Comparison of ENCODE assay signal across 8 cellular contexts in the genomic region with DNA sequence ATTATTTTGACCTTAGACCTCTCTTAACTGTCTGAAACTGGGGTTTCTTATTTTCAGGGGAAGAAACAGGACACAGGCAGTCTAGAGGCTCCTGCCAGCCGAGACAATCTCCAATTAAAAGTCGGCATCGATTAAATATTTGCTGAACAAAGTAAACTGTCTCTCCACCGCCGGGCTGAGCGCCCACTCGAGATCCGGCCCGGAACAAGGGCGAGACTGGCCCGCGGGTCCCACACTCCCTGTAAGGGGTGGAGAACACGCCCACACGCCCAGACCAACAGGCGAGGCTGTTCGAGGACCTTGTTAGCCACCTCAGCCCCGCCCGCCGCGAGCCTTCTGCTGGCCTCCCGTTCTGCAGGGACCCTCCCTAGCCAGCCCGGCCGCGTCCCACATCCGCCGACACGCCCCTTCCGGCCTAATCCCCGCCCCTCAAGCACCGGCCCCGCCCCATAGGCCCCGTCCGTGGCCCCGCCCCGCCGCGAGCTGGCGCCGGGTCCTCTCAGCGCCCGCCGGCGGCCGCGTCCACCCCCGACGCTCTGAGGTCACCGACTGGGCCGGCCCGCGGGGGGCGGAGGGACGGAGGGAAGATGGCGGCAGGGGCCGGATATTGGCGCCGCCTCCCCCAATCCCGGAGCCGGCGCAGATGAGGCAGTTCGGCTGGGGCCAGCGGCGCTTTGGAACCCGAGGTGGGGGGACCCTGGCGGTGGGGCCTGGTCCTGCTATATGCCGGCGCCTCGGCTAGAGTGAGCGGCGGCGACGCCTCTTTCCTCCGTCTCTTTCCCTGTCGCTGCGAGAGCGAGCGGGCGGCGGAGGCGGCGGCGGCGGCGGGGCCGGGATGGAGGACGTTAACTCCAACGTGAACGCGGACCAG. TPM values are rescaled to one million over a fixed set of nuclear protein-coding genes. Genes with fewer than 3 reads are reported as not detected.
DNase-seq lines count a peak whose midpoint lies in the region; ATAC-seq, FAIRE-seq and TF ChIP-seq lines count a peak whose summit lies in the region.

Gene SLAIN2, plus strand, starts transcription at position 625 of the 871 bp plus-strand sequence. Its CDS starts 211 bp downstream, at position 836.

- intact Hi-C loops in kidney (cut with DNase I): no loop called here

- peaks cover 0 to 3% of the 10 kb centered on the region in 2 donors for H3K4me1 ChIP-seq in kidney (ENCODE audit: control insufficient read depth in 1 of 2, insufficient read depth in 1 of 2, low read depth in 1 of 2, low read length in 2 of 2)

- H3K36me3 ChIP-seq in kidney (ENCODE audit: control insufficient read depth in 1 of 2, insufficient read depth in 2 of 2, low read length in 2 of 2): no peaks in the 10 kb centered on the region

- TF ChIP-seq CTCF in kidney (IDR thresholded peaks at IDR 0.05; ENCODE audit: borderline replicate concordance, extremely low read depth, insufficient read depth): no peak

- peak within 1 kb of the TSS; percentile 85 to 94 for H3K9ac ChIP-seq in kidney (ENCODE audit: low read length in 2 of 2)

- ATAC-seq in GM19043 (IDR thresholded peaks at IDR 0.05; ENCODE audit: low read depth, unreplicated experiment): peak; percentile 86
- peak; percentile 84 for ATAC-seq in HG03378 (IDR thresholded peaks at IDR 0.05; ENCODE audit: unreplicated experiment)

- H3K4me3 ChIP-seq in kidney (ENCODE audit: low read length in 2 of 2): peak within 1 kb of the TSS; percentile 90 to 92

- DNase-seq in Ammon's horn (ENCODE audit: low spot score) (peak; percentile 99), NCI-H460 (ENCODE audit: extremely low read depth, low read depth) (peak; percentile 91), cerebellum (ENCODE audit: low spot score) (peak; percentile 98), kidney (peak; percentile 100)
- peak; percentile 97 for DNase-seq in activated CD4-positive, alpha-beta T cell treated with anti-CD3 and anti-CD28 coated beads for 1 hour
- DNase-seq in stimulated activated CD4-positive, alpha-beta T cell treated with anti-CD3 and anti-CD28 coated beads, Interleukin-15, amount 100 ng/mL, for 24 hours: peak; percentile 98

- H3K9me3 ChIP-seq in kidney (ENCODE audit: control insufficient read depth in 1 of 2, low read length in 2 of 2): no peaks in the 10 kb centered on the region

- peak within 1 kb of the TSS; percentile 89 to 92 for H3K27ac ChIP-seq in kidney (ENCODE audit: low read depth in 2 of 2, low read length in 2 of 2)

- FAIRE-seq in kidney (lab: Jason Lieb, UNC): no peak

RNA-seq across cellular contexts. Expression of gene SLAIN2, which starts in this region (rescaled TPM):
- total RNA-seq in NCI-H460 (2014; rRNA removed; shearing (Covaris generic)): 33.2 and 35.8 TPM in 2 replicates
- polyA plus RNA-seq in NCI-H460 (2014; cell fraction: nucleus; rRNA removed): 5.0 and 7.1 TPM in 2 replicates
- 85.7 TPM for total RNA-seq in cerebellum
- total RNA-seq in kidney: 69.1 TPM
- 23.6 TPM for polyA plus RNA-seq in kidney (ENCODE audit: insufficient read depth, low read depth, low replicate concordance)

Comparison
In these comparisons a context has a peak if more than half of its experiments do, and no peak if none do; other contexts are left out.
1. Peak in every context shown above with its lines: DNase-seq, ATAC-seq, H3K4me3 ChIP-seq and H3K27ac ChIP-seq.